Comparison of ENCODE assay signal across 9 cellular contexts in genomic region chr3:71128951-71129350, GRCh38.
A peak's percentile ranks its signal among the peaks of the same experiment; 100 is the strongest.
DNase-seq lines count a peak whose midpoint lies in the region; ATAC-seq and TF ChIP-seq lines count a peak whose summit lies in the region.
"Had no signal": no experiment of that assay in that cellular context is flagged by ENCODE, and none has a peak within 500 bp of the region (broad histone marks: within the 10 kb centered on the region; RNA-seq: fewer than 3 reads in every experiment).

No MANE protein-coding gene starts in this region.

- H3K4me3 ChIP-seq in SK-N-MC (peak overlapping the region; percentile 79), epithelial cell of proximal tubule (ENCODE audit: low read depth, low read length) (peak overlapping the region; percentile 65), prostate gland (peak overlapping the region; percentile 29 to 39)

- peaks cover 25% of the 10 kb centered on the region for H3K4me1 ChIP-seq in prostate gland (replicated peaks)

- no peak for TF ChIP-seq CTCF in epithelial cell of proximal tubule (conservative IDR thresholded peaks at IDR 0.05; ENCODE audit: low read depth, low read length)
- no peak for TF ChIP-seq CTCF in prostate gland (IDR thresholded peaks at IDR 0.05)

- peak overlapping the region; percentile 81; the same call in 1 of the 2 replicates for H3K27ac ChIP-seq in SK-N-MC
- peak overlapping the region; percentile 82 to 88 for H3K27ac ChIP-seq in prostate gland

- no peaks in the 10 kb centered on the region for H3K36me3 ChIP-seq in SK-N-MC (ENCODE audit: insufficient read depth, low read length)
- no peaks in the 10 kb centered on the region for H3K36me3 ChIP-seq in prostate gland

- no peaks in the 10 kb centered on the region for H3K27me3 ChIP-seq in prostate gland (replicated peaks; ENCODE audit: insufficient read depth)

- H3K9ac ChIP-seq in SK-N-MC (ENCODE audit: insufficient read length) = peak overlapping the region; percentile 67

- DNase-seq in COLO829 (ENCODE audit: low spot score) (peak; percentile 35), SK-N-MC (ENCODE audit: low read depth, low spot score) (no peak), epithelial cell of proximal tubule (ENCODE audit: low read depth) (no peak), prostate gland (ENCODE audit: low spot score) (no peak), AG08396 (ENCODE audit: low spot score) (no peak), CD1c-positive myeloid dendritic cell (ENCODE audit: extremely low spot score) (no peak)
- DNase-seq: NCI-H226 had no signal

- H3K9me3 ChIP-seq in SK-N-MC (ENCODE audit: low read depth, low read length) (no peaks in the 10 kb centered on the region), prostate gland (no peaks in the 10 kb centered on the region)

- WGBS in prostate gland = 9% methylated on average over 6 of the region's 6 CpGs

- no peak for TF ChIP-seq POLR2A in prostate gland (IDR thresholded peaks at IDR 0.05)

- intact Hi-C loops in prostate gland (cut with DNase I) = loop anchor here (2.0 kb wide), 1 partner anchor 64 kb away; no protein-coding TSS in a partner anchor

- no peak for ATAC-seq in GM18511 (IDR thresholded peaks at IDR 0.05; ENCODE audit: unreplicated experiment)
- ATAC-seq in GM21360 (IDR thresholded peaks at IDR 0.05; ENCODE audit: unreplicated experiment) = no peak
